ENCODE assay signal across 23 cellular contexts in the genomic region with DNA sequence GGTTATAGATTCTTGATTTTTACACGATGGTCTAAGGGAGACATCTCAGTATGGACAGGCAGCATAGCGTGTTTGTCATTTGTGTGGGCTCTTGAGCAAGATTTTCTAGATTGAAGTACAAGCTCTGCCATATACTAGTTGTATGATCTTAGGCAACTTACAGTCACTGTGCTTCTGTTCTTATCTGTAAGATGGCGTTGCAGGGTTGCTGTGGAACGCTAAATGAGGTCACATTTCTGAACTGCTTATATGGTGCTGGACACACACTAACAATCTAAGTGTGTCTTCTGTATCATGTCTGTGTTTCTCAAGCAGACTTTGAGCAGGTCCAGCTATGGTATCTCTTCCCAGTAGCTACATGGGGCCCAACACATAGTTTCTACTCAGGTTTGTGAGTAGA. TPM values are rescaled to one million over a fixed set of nuclear protein-coding genes. Genes with fewer than 3 reads are reported as not detected.
A peak's percentile ranks its signal among the peaks of the same experiment; 100 is the strongest.
DNase-seq lines count a peak whose midpoint lies in the region; ATAC-seq and TF ChIP-seq lines count a peak whose summit lies in the region.
"Had no signal": no experiment of that assay in that cellular context is flagged by ENCODE, and none has a peak within 500 bp of the region (broad histone marks: within the 10 kb centered on the region; RNA-seq: fewer than 3 reads in every experiment).

No MANE protein-coding gene starts in this region.

- H3K14ac ChIP-seq in mesenchymal stem cell (ENCODE audit: low read length in 2 of 2) = no peak overlapping the region

- no peak overlapping the region for H2BK12ac ChIP-seq in mesenchymal stem cell (ENCODE audit: low read length in 2 of 2)

- H3K27me3 ChIP-seq in mesenchymal stem cell (ENCODE audit: control insufficient read depth in 1 of 2, insufficient read depth in 1 of 2, low read length in 2 of 2) = no peaks in the 10 kb centered on the region
- no peaks in the 10 kb centered on the region for H3K27me3 ChIP-seq in heart right ventricle
- H3K27me3 ChIP-seq: BE2C; BLaER1 treated with 17β-estradiol and CSF1 and Interleukin-3, amounts not matched to agents 10 nM and 100 nM had no signal

- no peaks in the 10 kb centered on the region for H3K9me3 ChIP-seq in mesenchymal stem cell (ENCODE audit: control insufficient read depth, low read length)
- no peaks in the 10 kb centered on the region for H3K9me3 ChIP-seq in heart right ventricle
- H3K9me3 ChIP-seq: A549; BE2C; BLaER1 treated with 17β-estradiol and CSF1 and Interleukin-3, amounts not matched to agents 10 nM and 100 nM had no signal

- no peak overlapping the region for H3K4ac ChIP-seq in mesenchymal stem cell (ENCODE audit: low read depth in 1 of 2, low read length in 2 of 2)

- intact Hi-C loops in activated CD4-positive, alpha-beta T cell treated with anti-CD3 and anti-CD28 coated beads, Interleukin-2, amount 10 ng/mL, durations not matched to agents 24 days and 14 days (cut with micrococcal nuclease) = no loop called here
- intact Hi-C loops in heart right ventricle (cut with DNase I) = no loop called here

- H4K91ac ChIP-seq in mesenchymal stem cell (ENCODE audit: low read length) = no peak overlapping the region

- H3K4me2 ChIP-seq in mesenchymal stem cell (ENCODE audit: low read length, poor library complexity, severe bottlenecking) = no peak overlapping the region
- H3K4me2 ChIP-seq: A549; BLaER1 treated with 17β-estradiol and CSF1 and Interleukin-3, amounts not matched to agents 10 nM and 100 nM had no signal

- WGBS in mesenchymal stem cell = 93% methylated on average over 4 of the region's 4 CpGs
- 75 to 76% methylated on average over 4 of the region's 4 CpGs for WGBS in heart right ventricle, 2 donors

- TF ChIP-seq CTCF in fibroblast of pulmonary artery (IDR thresholded peaks at IDR 0.05; ENCODE audit: low read length, missing control alignments) (no peak), heart right ventricle (IDR thresholded peaks at IDR 0.05) (no peak)

- H3K4me1 ChIP-seq in mesenchymal stem cell (ENCODE audit: control insufficient read depth, insufficient read depth, low read depth, low read length) (no peaks in the 10 kb centered on the region), heart right ventricle (peaks cover 0 to 8% (median 0%) of the 10 kb centered on the region in 9 donors)
- H3K4me1 ChIP-seq: A549, BE2C had no signal

- no peak for ATAC-seq in GM21717 (IDR thresholded peaks at IDR 0.05; ENCODE audit: unreplicated experiment)
- ATAC-seq in heart right ventricle = no peak
- ATAC-seq in activated naive CD4-positive, alpha-beta T cell treated with anti-CD3 and anti-CD28 coated beads, Interleukin-2, amount 50 U/mL, for 72 hours = no peak
- ATAC-seq: A549 had no signal

- H2BK120ac ChIP-seq in mesenchymal stem cell (ENCODE audit: low read depth, low read length) = no peak overlapping the region

- no peak overlapping the region for H3K4me3 Mint-ChIP-seq in activated CD4-positive, alpha-beta T cell treated with anti-CD3 and anti-CD28 coated beads, Interleukin-2, amount 10 ng/mL, durations not matched to agents 24 days and 14 days
- H3K4me3 Mint-ChIP-seq: CD14-positive monocyte; CD4-positive, alpha-beta T cell; CD8-positive, alpha-beta memory T cell had no signal

- no peak overlapping the region for H4K8ac ChIP-seq in mesenchymal stem cell (ENCODE audit: low read length)

- H2BK5ac ChIP-seq in mesenchymal stem cell (ENCODE audit: low read depth, low read length, poor library complexity, severe bottlenecking) = no peak overlapping the region

- no peak overlapping the region for H3K27ac Mint-ChIP-seq in activated CD4-positive, alpha-beta T cell treated with anti-CD3 and anti-CD28 coated beads, Interleukin-2, amount 10 ng/mL, durations not matched to agents 24 days and 14 days
- H3K27ac Mint-ChIP-seq in activated naive CD4-positive, alpha-beta T cell treated with anti-CD3 and anti-CD28 coated beads, Interleukin-2, amount 50 U/mL, for 72 hours = no peak overlapping the region
- H3K27ac Mint-ChIP-seq: CD14-positive monocyte; CD4-positive, alpha-beta T cell; CD8-positive, alpha-beta memory T cell had no signal

- H2AFZ ChIP-seq in mesenchymal stem cell (ENCODE audit: low read depth, low read length) = no peak overlapping the region
- H2AFZ ChIP-seq: GM23248 had no signal

- H3K9me3 Mint-ChIP-seq in activated CD4-positive, alpha-beta T cell treated with anti-CD3 and anti-CD28 coated beads, Interleukin-2, amount 10 ng/mL, durations not matched to agents 24 days and 14 days = no peaks in the 10 kb centered on the region
- peaks cover 0 to 5% of the 10 kb centered on the region in 2 donors for H3K9me3 Mint-ChIP-seq in activated naive CD4-positive, alpha-beta T cell treated with anti-CD3 and anti-CD28 coated beads, Interleukin-2, amount 50 U/mL, for 72 hours
- H3K9me3 Mint-ChIP-seq: CD4-positive, alpha-beta T cell; CD8-positive, alpha-beta memory T cell had no signal

- H2AK5ac ChIP-seq in mesenchymal stem cell (ENCODE audit: low read length, severe bottlenecking) = no peak overlapping the region

- no peaks in the 10 kb centered on the region for H3K4me1 Mint-ChIP-seq in activated CD4-positive, alpha-beta T cell treated with anti-CD3 and anti-CD28 coated beads, Interleukin-2, amount 10 ng/mL, durations not matched to agents 24 days and 14 days
- H3K4me1 Mint-ChIP-seq: CD14-positive monocyte; CD8-positive, alpha-beta memory T cell had no signal

- peaks cover 9% of the 10 kb centered on the region for H3K27me3 Mint-ChIP-seq in activated CD4-positive, alpha-beta T cell treated with anti-CD3 and anti-CD28 coated beads, Interleukin-2, amount 10 ng/mL, durations not matched to agents 24 days and 14 days
- H3K27me3 Mint-ChIP-seq: CD4-positive, alpha-beta T cell; CD8-positive, alpha-beta memory T cell had no signal

- H3K36me3 ChIP-seq in mesenchymal stem cell (ENCODE audit: control insufficient read depth in 1 of 2, insufficient read depth in 2 of 2, low read depth in 1 of 2, low read length in 2 of 2) (no peaks in the 10 kb centered on the region), heart right ventricle (no peaks in the 10 kb centered on the region)
- H3K36me3 ChIP-seq: BE2C; BLaER1 treated with 17β-estradiol and CSF1 and Interleukin-3, amounts not matched to agents 10 nM and 100 nM had no signal

- no peak overlapping the region for H3K27ac ChIP-seq in mesenchymal stem cell (ENCODE audit: low read length, poor library complexity, severe bottlenecking)
- H3K27ac ChIP-seq in heart right ventricle = no peak overlapping the region
- H3K27ac ChIP-seq: A549; BLaER1 treated with 17β-estradiol and CSF1 and Interleukin-3, amounts not matched to agents 10 nM and 100 nM; GM23248 had no signal

- peaks cover 23% of the 10 kb centered on the region for H3K79me1 ChIP-seq in mesenchymal stem cell (replicated peaks; ENCODE audit: low read length, poor library complexity, severe bottlenecking)

- no peaks in the 10 kb centered on the region for H3K36me3 Mint-ChIP-seq in activated CD4-positive, alpha-beta T cell treated with anti-CD3 and anti-CD28 coated beads, Interleukin-2, amount 10 ng/mL, durations not matched to agents 24 days and 14 days (ENCODE audit: low read depth)
- no peaks in the 10 kb centered on the region for H3K36me3 Mint-ChIP-seq in activated naive CD4-positive, alpha-beta T cell treated with anti-CD3 and anti-CD28 coated beads, Interleukin-2, amount 50 U/mL, for 72 hours
- H3K36me3 Mint-ChIP-seq: CD14-positive monocyte; CD8-positive, alpha-beta memory T cell had no signal

- no peak overlapping the region for H3K4me3 ChIP-seq in fibroblast of pulmonary artery (replicated peaks; ENCODE audit: low read depth, low read length)
- H3K4me3 ChIP-seq in mesenchymal stem cell (ENCODE audit: insufficient read depth in 1 of 2, low read depth in 1 of 2, low read length in 2 of 2) = no peak overlapping the region
- H3K4me3 ChIP-seq in heart right ventricle = no peak overlapping the region
- H3K4me3 ChIP-seq: A549; BLaER1 treated with 17β-estradiol and CSF1 and Interleukin-3, amounts not matched to agents 10 nM and 100 nM; GM23248 had no signal

- no peak overlapping the region for H3K9ac ChIP-seq in mesenchymal stem cell (ENCODE audit: low read length)
- H3K9ac ChIP-seq: BLaER1 treated with 17β-estradiol and CSF1 and Interleukin-3, amounts not matched to agents 10 nM and 100 nM; GM23248 had no signal

- H3K23ac ChIP-seq in mesenchymal stem cell (ENCODE audit: low read length in 2 of 2) = no peak overlapping the region

- DNase-seq in OCI-M1 (lab: John Stamatoyannopoulos, UW) = peak; percentile 80
- DNase-seq in fibroblast of pulmonary artery (ENCODE audit: low read depth) = peak; percentile 10
- peak; percentile 15 for DNase-seq in mesenchymal stem cell
- DNase-seq in activated CD4-positive, alpha-beta T cell treated with anti-CD3 and anti-CD28 coated beads, Interleukin-2, amount 10 ng/mL, durations not matched to agents 24 days and 14 days = no peak
- no peak for DNase-seq in heart right ventricle
- no peak for DNase-seq in activated naive CD4-positive, alpha-beta T cell treated with anti-CD3 and anti-CD28 coated beads, Interleukin-2, amount 50 U/mL, for 72 hours (ENCODE audit: low spot score in 2 of 2)
- DNase-seq: 8988T; ACHN; AML-193; BE2C; CD4-positive, alpha-beta T cell; CD8-positive, alpha-beta memory T cell; DMS 273 treated with DMSO at 0.1 percent for 48 hours; DMS79; EL; GDM1; GM23248; H7; HCEC 1CT had no signal

- H3K18ac ChIP-seq in mesenchymal stem cell (ENCODE audit: low read depth in 1 of 2, low read length in 2 of 2) = no peak overlapping the region

- H2BK15ac ChIP-seq in mesenchymal stem cell (ENCODE audit: low read depth, poor library complexity, severe bottlenecking) = no peak overlapping the region

RNA-seq across cellular contexts. Expression of a gene that starts 29.2 kb away (rescaled TPM):
- 5.1 TPM for polyA plus RNA-seq in mesenchymal stem cell (2013, experiment 1 of 2)
- 4.6 TPM for polyA plus RNA-seq in mesenchymal stem cell (2013, experiment 2 of 2)
- 0.12 and 0.50 TPM in 2 replicates for total RNA-seq in activated CD4-positive, alpha-beta T cell treated with anti-CD3 and anti-CD28 coated beads, Interleukin-2, amount 10 ng/mL, durations not matched to agents 24 days and 14 days
- 10 to 100 TPM in 2 of 10 donors, 1 to 10 TPM in 8; 6.7 to 12.4 (median 8.9) TPM for total RNA-seq in heart right ventricle
- polyA plus RNA-seq in heart right ventricle = 1 to 10 TPM in 1 of 2 donors, under 1 TPM in 1; 0.46 to 2.4 TPM
- total RNA-seq in activated naive CD4-positive, alpha-beta T cell treated with anti-CD3 and anti-CD28 coated beads, Interleukin-2, amount 50 U/mL, for 72 hours = under 1 TPM; 0.09 to 0.35 TPM
- polyA plus RNA-seq: CD14-positive monocyte; CD8-positive, alpha-beta memory T cell had no signal

Comparison
In these comparisons a context has a peak if more than half of its experiments do, and no peak if none do; other contexts are left out.
1. DNase-seq: peak in OCI-M1 (single experiment), fibroblast of pulmonary artery (single experiment) and mesenchymal stem cell (single experiment); none in activated CD4-positive, alpha-beta T cell treated with anti-CD3 and anti-CD28 coated beads, Interleukin-2, amount 10 ng/mL, durations not matched to agents 24 days and 14 days (single experiment), heart right ventricle (0 of 2) and activated naive CD4-positive, alpha-beta T cell treated with anti-CD3 and anti-CD28 coated beads, Interleukin-2, amount 50 U/mL, for 72 hours (0 of 2).